ENCODE assay signal across 1 cellular context in the genomic region with DNA sequence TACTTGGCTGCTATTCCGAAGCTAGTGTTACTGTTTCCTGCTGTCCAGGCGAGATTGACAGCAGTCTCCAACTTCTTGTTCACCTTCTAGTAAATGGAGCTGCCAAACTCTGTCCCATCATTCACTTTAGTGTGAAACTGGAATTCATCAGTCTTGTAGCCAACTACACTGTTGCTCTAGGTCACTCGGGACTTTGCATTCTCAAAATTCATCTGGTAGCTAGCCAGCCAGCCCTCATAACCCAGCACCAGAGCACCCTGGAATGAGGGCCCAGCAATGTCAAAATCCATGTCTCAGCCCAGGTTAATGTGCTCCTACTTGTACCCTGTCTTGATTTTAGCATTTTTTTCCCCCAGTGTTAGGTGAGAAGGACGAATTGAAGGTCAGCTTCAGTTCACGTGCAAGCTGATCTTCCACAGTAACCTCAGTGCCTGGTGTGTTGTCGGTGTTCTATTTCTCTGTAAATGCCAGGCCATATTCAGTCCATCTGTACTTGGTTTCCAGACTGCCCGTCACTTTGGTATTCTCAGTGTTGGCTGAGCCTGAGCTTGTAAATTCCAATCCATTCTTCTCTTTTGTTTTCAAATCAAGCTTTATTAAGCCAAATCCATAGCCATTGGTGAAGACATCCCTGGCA.
A peak's percentile ranks its signal among the peaks of the same experiment; 100 is the strongest.
TF ChIP-seq lines count a peak whose summit lies in the region.

No MANE protein-coding gene starts in this region.

TF ChIP-seq in K562, 482 proteins besides CTCF, POLR2A, EP300 and RAD21:
- TF ChIP-seq, protein P1, sequence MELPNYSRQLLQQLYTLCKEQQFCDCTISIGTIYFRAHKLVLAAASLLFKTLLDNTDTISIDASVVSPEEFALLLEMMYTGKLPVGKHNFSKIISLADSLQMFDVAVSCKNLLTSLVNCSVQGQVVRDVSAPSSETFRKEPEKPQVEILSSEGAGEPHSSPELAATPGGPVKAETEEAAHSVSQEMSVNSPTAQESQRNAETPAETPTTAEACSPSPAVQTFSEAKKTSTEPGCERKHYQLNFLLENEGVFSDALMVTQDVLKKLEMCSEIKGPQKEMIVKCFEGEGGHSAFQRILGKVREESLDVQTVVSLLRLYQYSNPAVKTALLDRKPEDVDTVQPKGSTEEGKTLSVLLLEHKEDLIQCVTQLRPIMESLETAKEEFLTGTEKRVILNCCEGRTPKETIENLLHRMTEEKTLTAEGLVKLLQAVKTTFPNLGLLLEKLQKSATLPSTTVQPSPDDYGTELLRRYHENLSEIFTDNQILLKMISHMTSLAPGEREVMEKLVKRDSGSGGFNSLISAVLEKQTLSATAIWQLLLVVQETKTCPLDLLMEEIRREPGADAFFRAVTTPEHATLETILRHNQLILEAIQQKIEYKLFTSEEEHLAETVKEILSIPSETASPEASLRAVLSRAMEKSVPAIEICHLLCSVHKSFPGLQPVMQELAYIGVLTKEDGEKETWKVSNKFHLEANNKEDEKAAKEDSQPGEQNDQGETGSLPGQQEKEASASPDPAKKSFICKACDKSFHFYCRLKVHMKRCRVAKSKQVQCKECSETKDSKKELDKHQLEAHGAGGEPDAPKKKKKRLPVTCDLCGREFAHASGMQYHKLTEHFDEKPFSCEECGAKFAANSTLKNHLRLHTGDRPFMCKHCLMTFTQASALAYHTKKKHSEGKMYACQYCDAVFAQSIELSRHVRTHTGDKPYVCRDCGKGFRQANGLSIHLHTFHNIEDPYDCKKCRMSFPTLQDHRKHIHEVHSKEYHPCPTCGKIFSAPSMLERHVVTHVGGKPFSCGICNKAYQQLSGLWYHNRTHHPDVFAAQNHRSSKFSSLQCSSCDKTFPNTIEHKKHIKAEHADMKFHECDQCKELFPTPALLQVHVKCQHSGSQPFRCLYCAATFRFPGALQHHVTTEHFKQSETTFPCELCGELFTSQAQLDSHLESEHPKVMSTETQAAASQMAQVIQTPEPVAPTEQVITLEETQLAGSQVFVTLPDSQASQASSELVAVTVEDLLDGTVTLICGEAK (IDR thresholded peaks at IDR 0.05) = peak; percentile 26; the same call in 1 of the 2 replicates
- TF ChIP-seq, protein P1 (CRISPR knock-in tag; IDR thresholded peaks at IDR 0.05) = no peak
- no peak for TF ChIP-seq POLR2G (IDR thresholded peaks at IDR 0.05; ENCODE audit: low read depth, low read length)
